Comparison of ENCODE assay signal across 34 cellular contexts in genomic region chr7:68005992-68006391, GRCh38.
"Had no signal": no experiment of that assay in that cellular context is flagged by ENCODE, and none has a peak within 500 bp of the region (broad histone marks: within the 10 kb centered on the region; RNA-seq: fewer than 3 reads in every experiment).

No MANE protein-coding gene starts in this region.

- H3K27me3 ChIP-seq: MG63 had no signal

- H3K36me3 ChIP-seq: MG63 had no signal

- DNase-seq: Karpas-422, Kasumi-1, MG63, MM.1S, MV-4-11, NCI-H1048, NCI-H1092, NCI-H1092 treated with DMSO at 0.1 percent for 48 hours, NCI-H1105, NCI-H1417, NCI-H1417 treated with DMSO at 0.1 percent for 48 hours, NCI-H1436, NCI-H1436 treated with DMSO at 0.1 percent for 48 hours, NCI-H146, NCI-H1694, NCI-H1694 treated with DMSO at 0.1 percent for 48 hours, NCI-H187, NCI-H187 treated with DMSO at 0.1 percent for 48 hours, NCI-H1930, NCI-H2029, NCI-H2029 treated with DMSO at 0.1 percent for 48 hours, NCI-H2081, NCI-H2081 treated with DMSO at 0.1 percent for 48 hours, NCI-H2107, NCI-H2171, NCI-H2171 treated with DMSO at 0.1 percent for 48 hours, NCI-H2227 treated with DMSO at 0.1 percent for 48 hours, NCI-H226, NCI-H345, NCI-H446, NCI-H446 treated with DMSO at 0.1 percent for 48 hours, NCI-H510A, NCI-H524, NCI-H524 treated with DMSO at 0.1 percent for 48 hours had no signal

- H3K4me3 ChIP-seq: MG63 had no signal

- H3K9me3 ChIP-seq: MG63 had no signal
